ENCODE assay signal across 1 cellular context in the genomic region with DNA sequence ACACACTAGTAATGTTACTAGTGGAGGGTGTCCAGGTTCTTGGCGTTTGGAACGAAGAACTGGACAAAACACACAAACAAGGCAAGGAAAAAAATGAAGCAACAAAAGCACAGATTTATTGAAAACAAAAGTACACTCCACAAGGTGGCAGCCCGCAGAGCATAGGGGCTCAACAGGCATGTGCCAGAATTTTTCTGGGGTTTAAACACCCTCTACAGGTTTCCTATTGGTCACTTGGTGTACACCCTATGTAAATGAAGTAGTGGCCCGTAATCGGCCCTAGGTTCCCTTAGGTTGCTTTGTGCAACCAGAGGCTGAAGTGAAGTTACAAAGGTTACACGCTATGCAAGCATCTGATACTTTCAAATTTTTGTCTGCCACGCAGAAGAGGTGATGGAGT.
A peak's percentile ranks its signal among the peaks of the same experiment; 100 is the strongest.
TF ChIP-seq lines count a peak whose summit lies in the region.

No MANE protein-coding gene starts in this region.

TF ChIP-seq in K562, 482 proteins besides CTCF, POLR2A, EP300 and RAD21:
- TF ChIP-seq CTCFL (IDR thresholded peaks at IDR 0.05; ENCODE audit: borderline replicate concordance, insufficient read depth, low read depth, low read length, poor library complexity, severe bottlenecking) (peak; percentile 55), ZNF609 (CRISPR knock-in tag; IDR thresholded peaks at IDR 0.05; ENCODE audit: borderline replicate concordance) (no peak), ESRRA (IDR thresholded peaks at IDR 0.05; ENCODE audit: borderline replicate concordance, low read depth) (no peak), FOXM1 (IDR thresholded peaks at IDR 0.05; ENCODE audit: low read depth) (peak; percentile 56; the same call in 1 of the 2 replicates), FOXM1 (CRISPR knock-in tag; IDR thresholded peaks at IDR 0.05; ENCODE audit: low read depth) (no peak), PHF21A (IDR thresholded peaks at IDR 0.05; ENCODE audit: borderline replicate concordance, low read depth) (0 out of 2 replicates have a peak, but pooled peaks have one; percentile 28), NRF1 (conservative IDR thresholded peaks at IDR 0.05 in 1 of 2, IDR thresholded peaks at IDR 0.05 in 1 of 2) (peak in 1 of 2 experiments; percentile 36; a peak in 1 of 4 replicates), TSC22D4 (tag; IDR thresholded peaks at IDR 0.05) (no peak), MYC (IDR thresholded peaks at IDR 0.05; ENCODE audit: low read depth, low read length) (peak; percentile 27; the same call in 1 of the 2 replicates), MYC (CRISPR knock-in tag; IDR thresholded peaks at IDR 0.05; ENCODE audit: borderline replicate concordance, low read depth) (no peak), L3MBTL2 (IDR thresholded peaks at IDR 0.05) (peak; percentile 71), HBP1 (CRISPR knock-in tag; IDR thresholded peaks at IDR 0.05) (no peak), SETDB1 (IDR thresholded peaks at IDR 0.05; ENCODE audit: low read length) (no peak), ATF3 (IDR thresholded peaks at IDR 0.05) (no peak), ATF3 (CRISPR knock-in tag; conservative IDR thresholded peaks at IDR 0.05) (no peak), HDAC3 (IDR thresholded peaks at IDR 0.05; ENCODE audit: borderline replicate concordance, partially characterized antibody) (no peak), MIER1 (IDR thresholded peaks at IDR 0.05; ENCODE audit: low read depth) (no peak), POLR3A (IDR thresholded peaks at IDR 0.05; ENCODE audit: borderline replicate concordance, extremely low read depth, insufficient read depth, insufficient read length) (no peak), HOXB6 (CRISPR knock-in tag; IDR thresholded peaks at IDR 0.05; ENCODE audit: borderline replicate concordance) (no peak), E2F6 (IDR thresholded peaks at IDR 0.05; ENCODE audit: borderline replicate concordance in 1 of 2, extremely low read depth in 1 of 2, insufficient read depth in 1 of 2, insufficient read length in 1 of 2, low read depth in 1 of 2, low read length in 1 of 2, poor library complexity in 1 of 2, severe bottlenecking in 1 of 2) (peak in 1 of 2 experiments; percentile 36), ATF7 (IDR thresholded peaks at IDR 0.05) (no peak), RCOR1 (IDR thresholded peaks at IDR 0.05; ENCODE audit: borderline replicate concordance in 1 of 2, low read depth in 2 of 2, low read length in 2 of 2) (0 out of 4 replicates have a peak, but pooled peaks of 1 of the 2 experiments have one; percentile 11), NFIX (CRISPR knock-in tag; IDR thresholded peaks at IDR 0.05; ENCODE audit: low read depth) (no peak), KDM1A (IDR thresholded peaks at IDR 0.05) (no peak), KLF1 (tag; IDR thresholded peaks at IDR 0.05) (no peak), MEF2D (tag; conservative IDR thresholded peaks at IDR 0.05; ENCODE audit: low read depth) (no peak), NONO (IDR thresholded peaks at IDR 0.05; ENCODE audit: low read depth in 2 of 2, low read length in 1 of 2) (no peak)
- TF ChIP-seq, protein P1, sequence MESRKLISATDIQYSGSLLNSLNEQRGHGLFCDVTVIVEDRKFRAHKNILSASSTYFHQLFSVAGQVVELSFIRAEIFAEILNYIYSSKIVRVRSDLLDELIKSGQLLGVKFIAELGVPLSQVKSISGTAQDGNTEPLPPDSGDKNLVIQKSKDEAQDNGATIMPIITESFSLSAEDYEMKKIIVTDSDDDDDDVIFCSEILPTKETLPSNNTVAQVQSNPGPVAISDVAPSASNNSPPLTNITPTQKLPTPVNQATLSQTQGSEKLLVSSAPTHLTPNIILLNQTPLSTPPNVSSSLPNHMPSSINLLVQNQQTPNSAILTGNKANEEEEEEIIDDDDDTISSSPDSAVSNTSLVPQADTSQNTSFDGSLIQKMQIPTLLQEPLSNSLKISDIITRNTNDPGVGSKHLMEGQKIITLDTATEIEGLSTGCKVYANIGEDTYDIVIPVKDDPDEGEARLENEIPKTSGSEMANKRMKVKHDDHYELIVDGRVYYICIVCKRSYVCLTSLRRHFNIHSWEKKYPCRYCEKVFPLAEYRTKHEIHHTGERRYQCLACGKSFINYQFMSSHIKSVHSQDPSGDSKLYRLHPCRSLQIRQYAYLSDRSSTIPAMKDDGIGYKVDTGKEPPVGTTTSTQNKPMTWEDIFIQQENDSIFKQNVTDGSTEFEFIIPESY (CRISPR knock-in tag; IDR thresholded peaks at IDR 0.05), result no peak
- TF ChIP-seq, protein P2, sequence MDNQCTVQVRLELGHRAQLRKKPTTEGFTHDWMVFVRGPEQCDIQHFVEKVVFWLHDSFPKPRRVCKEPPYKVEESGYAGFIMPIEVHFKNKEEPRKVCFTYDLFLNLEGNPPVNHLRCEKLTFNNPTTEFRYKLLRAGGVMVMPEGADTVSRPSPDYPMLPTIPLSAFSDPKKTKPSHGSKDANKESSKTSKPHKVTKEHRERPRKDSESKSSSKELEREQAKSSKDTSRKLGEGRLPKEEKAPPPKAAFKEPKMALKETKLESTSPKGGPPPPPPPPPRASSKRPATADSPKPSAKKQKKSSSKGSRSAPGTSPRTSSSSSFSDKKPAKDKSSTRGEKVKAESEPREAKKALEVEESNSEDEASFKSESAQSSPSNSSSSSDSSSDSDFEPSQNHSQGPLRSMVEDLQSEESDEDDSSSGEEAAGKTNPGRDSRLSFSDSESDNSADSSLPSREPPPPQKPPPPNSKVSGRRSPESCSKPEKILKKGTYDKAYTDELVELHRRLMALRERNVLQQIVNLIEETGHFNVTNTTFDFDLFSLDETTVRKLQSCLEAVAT (IDR thresholded peaks at IDR 0.05), result no peak
- TF ChIP-seq, protein P3, sequence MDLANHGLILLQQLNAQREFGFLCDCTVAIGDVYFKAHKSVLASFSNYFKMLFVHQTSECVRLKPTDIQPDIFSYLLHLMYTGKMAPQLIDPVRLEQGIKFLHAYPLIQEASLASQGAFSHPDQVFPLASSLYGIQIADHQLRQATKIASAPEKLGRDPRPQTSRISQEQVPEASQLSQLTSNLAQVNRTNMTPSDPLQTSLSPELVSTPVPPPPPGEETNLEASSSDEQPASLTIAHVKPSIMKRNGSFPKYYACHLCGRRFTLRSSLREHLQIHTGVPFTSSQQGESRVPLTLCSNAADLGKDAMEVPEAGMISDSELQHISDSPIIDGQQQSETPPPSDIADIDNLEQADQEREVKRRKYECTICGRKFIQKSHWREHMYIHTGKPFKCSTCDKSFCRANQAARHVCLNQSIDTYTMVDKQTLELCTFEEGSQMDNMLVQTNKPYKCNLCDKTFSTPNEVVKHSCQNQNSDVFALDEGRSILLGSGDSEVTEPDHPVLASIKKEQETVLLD (IDR thresholded peaks at IDR 0.05), result no peak
